ENCODE assay signal across 20 cellular contexts in genomic region chr15:56227315-56227714, GRCh38. TPM values are rescaled to one million over a fixed set of nuclear protein-coding genes. Genes with fewer than 3 reads are reported as not detected.
A peak's percentile ranks its signal among the peaks of the same experiment; 100 is the strongest.
DNase-seq lines count a peak whose midpoint lies in the region; ATAC-seq, FAIRE-seq and TF ChIP-seq lines count a peak whose summit lies in the region.
"Had no signal": no experiment of that assay in that cellular context is flagged by ENCODE, and none has a peak within 500 bp of the region (broad histone marks: within the 10 kb centered on the region; RNA-seq: fewer than 3 reads in every experiment).

No MANE protein-coding gene starts in this region.

- H3F3A ChIP-seq in GM23338 (replicated peaks; ENCODE audit: low read depth): no peaks in the 10 kb centered on the region

- no peak overlapping the region for H2BK20ac ChIP-seq in IMR-90 (ENCODE audit: low read depth, low read length)

- H3K4me3 ChIP-seq in GM23338 (no peak overlapping the region), IMR-90 (ENCODE audit: insufficient read depth, low read depth, low read length) (no peak overlapping the region)
- H3K4me3 ChIP-seq: BLaER1 had no signal

- H2AK5ac ChIP-seq in IMR-90 (ENCODE audit: low read depth, low read length): no peak overlapping the region

- no peak overlapping the region for H3K18ac ChIP-seq in IMR-90 (ENCODE audit: low read depth, low read length)

- TF ChIP-seq POLR2A in IMR-90 (IDR thresholded peaks at IDR 0.05; ENCODE audit: low read depth, low read length): no peak

- H3K27ac ChIP-seq in GM23338 (ENCODE audit: low read depth) (no peak overlapping the region), IMR-90 (ENCODE audit: insufficient read depth, low read length) (no peak overlapping the region)
- H3K27ac ChIP-seq: BLaER1, C4-2B had no signal

- H3K9me3 Mint-ChIP-seq in GM23338 (peaks cover 61% of the 10 kb centered on the region), WTC11 (peaks cover 65% of the 10 kb centered on the region)

- no peak for TF ChIP-seq RAD21 in IMR-90 (IDR thresholded peaks at IDR 0.05; ENCODE audit: low read length)

- H4K20me1 ChIP-seq in GM23338 (replicated peaks; ENCODE audit: insufficient read depth) (0 out of 2 replicates have a peak, but pooled peaks cover 11% of the 10 kb centered on the region), IMR-90 (ENCODE audit: insufficient read depth, low read length) (peaks cover 4% of the 10 kb centered on the region; the same call in 1 of the 2 replicates)
- H4K20me1 ChIP-seq: BLaER1 had no signal

- H4K5ac ChIP-seq in IMR-90 (ENCODE audit: low read depth, low read length): no peak overlapping the region

- no peak overlapping the region for H3K14ac ChIP-seq in IMR-90 (replicated peaks; ENCODE audit: low read depth, low read length)

- peaks cover 21% of the 10 kb centered on the region for H3K4me1 Mint-ChIP-seq in GM23338
- H3K4me1 Mint-ChIP-seq in WTC11: peaks cover 34% of the 10 kb centered on the region

- H2BK120ac ChIP-seq in IMR-90 (ENCODE audit: low read depth, low read length): no peak overlapping the region

- H3K79me2 ChIP-seq in GM23338 (replicated peaks; ENCODE audit: insufficient read depth): peaks cover 100% of the 10 kb centered on the region

- dilution Hi-C loops in IMR-90 (cut with HindIII; ENCODE audit: low sequenced_read_pairs, unreplicated experiment): no loop called here

- H3K27me3 Mint-ChIP-seq in GM23338 (ENCODE audit: insufficient read depth, low read depth, poor library complexity): peaks cover 4% of the 10 kb centered on the region
- H3K27me3 Mint-ChIP-seq in WTC11 (ENCODE audit: low read depth): no peaks in the 10 kb centered on the region; the same call in 1 of the 2 replicates
- H3K27me3 Mint-ChIP-seq: B cell; CD4-positive, CD25-positive, alpha-beta regulatory T cell had no signal

- H3K27ac Mint-ChIP-seq in GM23338: peak overlapping the region; percentile 41; the same call in 1 of the 2 replicates
- peak overlapping the region; percentile 49; the same call in 1 of the 2 replicates for H3K27ac Mint-ChIP-seq in WTC11
- H3K27ac Mint-ChIP-seq: B cell; CD4-positive, CD25-positive, alpha-beta regulatory T cell; CD8-positive, alpha-beta T cell had no signal

- H2AFZ ChIP-seq in GM23338: no peak overlapping the region
- no peak overlapping the region for H2AFZ ChIP-seq in IMR-90 (replicated peaks; ENCODE audit: low read length, poor library complexity)

- H2BK5ac ChIP-seq in IMR-90 (ENCODE audit: low read depth, low read length, poor library complexity, severe bottlenecking): no peak overlapping the region

- H2AK9ac ChIP-seq in IMR-90 (replicated peaks; ENCODE audit: low read depth, low read length, poor library complexity): no peak overlapping the region

- H3K23ac ChIP-seq in IMR-90 (ENCODE audit: low read depth, low read length): no peak overlapping the region

- H3K79me1 ChIP-seq in IMR-90 (ENCODE audit: low read depth in 1 of 2, low read length in 2 of 2): peaks cover 30 to 34% of the 10 kb centered on the region in 2 experiments

- no peaks in the 10 kb centered on the region for H3K27me3 ChIP-seq in GM23338 (ENCODE audit: insufficient read depth)
- H3K27me3 ChIP-seq in IMR-90 (ENCODE audit: control insufficient read depth, insufficient read depth, low read length): no peaks in the 10 kb centered on the region
- H3K27me3 ChIP-seq: BLaER1 had no signal

- in situ Hi-C loops in IMR-90 (cut with MboI; ENCODE audit: low sequenced_read_pairs): no loop called here

- peaks cover 85% of the 10 kb centered on the region for H3K36me3 Mint-ChIP-seq in GM23338 (ENCODE audit: low read depth)
- peaks cover 72% of the 10 kb centered on the region for H3K36me3 Mint-ChIP-seq in WTC11

- no TSS peak for BruUV-seq in IMR-90 (replicated peaks; lab: Mats Ljungman, UMichigan)

- no peaks in the 10 kb centered on the region for H3K9me1 ChIP-seq in IMR-90 (ENCODE audit: insufficient read depth, low read length)

- H4K8ac ChIP-seq in IMR-90 (ENCODE audit: low read depth in 2 of 2, low read length in 2 of 2): no peak overlapping the region

- H3K4ac ChIP-seq in IMR-90 (ENCODE audit: low read depth, low read length): no peak overlapping the region

- TF ChIP-seq CTCF in GM23338 (conservative IDR thresholded peaks at IDR 0.05; ENCODE audit: low read depth in 2 of 2) (no peak), IMR-90 (conservative IDR thresholded peaks at IDR 0.05; ENCODE audit: low read depth, low read length) (no peak), WTC11 (IDR thresholded peaks at IDR 0.05) (no peak)

- FAIRE-seq in islet of Langerhans (lab: Jason Lieb, UNC): peak; percentile 53
- FAIRE-seq: G401.6, GM19239, H1 had no signal

- no peak overlapping the region for H2BK15ac ChIP-seq in IMR-90 (ENCODE audit: low read depth, low read length)

- POLR2A ChIA-PET in IMR-90 (lab: Charles Lee; ENCODE audit: unreplicated experiment) (no interaction called here), WTC11 (lab: Charles Lee) (no interaction called here)

- H3K4me1 ChIP-seq in GM23338 (ENCODE audit: insufficient read depth) (peaks cover 34% of the 10 kb centered on the region), IMR-90 (ENCODE audit: control insufficient read depth, insufficient read depth, low read length) (no peaks in the 10 kb centered on the region)
- H3K4me1 ChIP-seq: BLaER1, Caco-2 had no signal

- no CpG with 5 or more reads among the region's 3 CpGs for WGBS in IMR-90 (ENCODE audit: extremely low coverage in 2 of 2, insufficient read length in 1 of 2), 2 experiments

- intact Hi-C loops in IMR-90 (cut with micrococcal nuclease): no loop called here

- H4K91ac ChIP-seq in IMR-90 (ENCODE audit: insufficient read depth, low read depth, low read length): no peak overlapping the region

- no peak overlapping the region for H3K4me3 Mint-ChIP-seq in GM23338
- H3K4me3 Mint-ChIP-seq in WTC11: no peak overlapping the region
- H3K4me3 Mint-ChIP-seq: B cell; CD4-positive, CD25-positive, alpha-beta regulatory T cell; CD8-positive, alpha-beta T cell had no signal

- ATAC-seq in GM23338: no peak
- ATAC-seq in IMR-90 (ENCODE audit: low read depth): no peak
- no peak for ATAC-seq in WTC11
- ATAC-seq: CD8-positive, alpha-beta T cell had no signal

- H3K56ac ChIP-seq in IMR-90 (ENCODE audit: extremely low read depth, insufficient read depth, low read length): no peak overlapping the region

- peaks cover 14% of the 10 kb centered on the region for H3K9me3 ChIP-seq in IMR-90 (ENCODE audit: control insufficient read depth, insufficient read depth, low read length)

- H3K9ac ChIP-seq in IMR-90 (ENCODE audit: low read depth, low read length): no peak overlapping the region
- H3K9ac ChIP-seq: BLaER1 had no signal

- DNase-seq in GM23338 (ENCODE audit: low spot score) (no peak), IMR-90 (no peak), WTC11 (ENCODE audit: low spot score) (no peak), NCI-H2081 (lab: John Stamatoyannopoulos, UW) (no peak), T-helper 2 cell (no peak)
- DNase-seq in activated CD4-positive, alpha-beta T cell treated with anti-CD3 and anti-CD28 coated beads, Interleukin-2, amount 50 U/mL, for 48 hours: no peak
- DNase-seq: Caco-2; CD4-positive, CD25-positive, alpha-beta regulatory T cell; CD8-positive, alpha-beta T cell; DMS153; DND-41; H7; HCEC 1CT had no signal

- CTCF ChIA-PET in IMR-90 (lab: Yijun Ruan, JAX): no interaction called here
- CTCF ChIA-PET in WTC11 (lab: Charles Lee): interaction anchor here (1.9 kb wide), 1 partner anchor 18 kb away, joined by 5 read pairs; no protein-coding TSS in a partner anchor

- H3K4me2 ChIP-seq in GM23338 (peak overlapping the region; percentile 44), IMR-90 (ENCODE audit: low read depth, low read length) (no peak overlapping the region)
- H3K4me2 ChIP-seq: BLaER1 had no signal

- H3K9me2 ChIP-seq in GM23338 (ENCODE audit: insufficient read depth): peaks cover 4% of the 10 kb centered on the region

- H3K36me3 ChIP-seq in GM23338 (ENCODE audit: insufficient read depth) (peaks cover 23% of the 10 kb centered on the region), IMR-90 (ENCODE audit: control insufficient read depth, insufficient read depth, low read length) (peaks cover 11% of the 10 kb centered on the region)

TF ChIP-seq in GM23338, 12 proteins besides CTCF, POLR2A, EP300 and RAD21 (continues in another document):
- TF ChIP-seq STAT1 (IDR thresholded peaks at IDR 0.05; ENCODE audit: unreplicated experiment): no peak

TF ChIP-seq in IMR-90, 13 proteins besides CTCF, POLR2A, EP300 and RAD21 (continues in another document):
- TF ChIP-seq, protein P1, sequence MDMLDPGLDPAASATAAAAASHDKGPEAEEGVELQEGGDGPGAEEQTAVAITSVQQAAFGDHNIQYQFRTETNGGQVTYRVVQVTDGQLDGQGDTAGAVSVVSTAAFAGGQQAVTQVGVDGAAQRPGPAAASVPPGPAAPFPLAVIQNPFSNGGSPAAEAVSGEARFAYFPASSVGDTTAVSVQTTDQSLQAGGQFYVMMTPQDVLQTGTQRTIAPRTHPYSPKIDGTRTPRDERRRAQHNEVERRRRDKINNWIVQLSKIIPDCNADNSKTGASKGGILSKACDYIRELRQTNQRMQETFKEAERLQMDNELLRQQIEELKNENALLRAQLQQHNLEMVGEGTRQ (IDR thresholded peaks at IDR 0.05; ENCODE audit: low read depth, low read length): no peak
- no peak for TF ChIP-seq CEBPB (IDR thresholded peaks at IDR 0.05; ENCODE audit: low read depth, low read length)
- TF ChIP-seq MXI1 (IDR thresholded peaks at IDR 0.05; ENCODE audit: borderline replicate concordance, low read depth, low read length): no peak
- TF ChIP-seq MAFK (IDR thresholded peaks at IDR 0.05; ENCODE audit: low read depth, low read length): no peak

TF ChIP-seq in WTC11, 78 proteins besides CTCF, POLR2A, EP300 and RAD21 (continues in another document):
- no peak for TF ChIP-seq PRRX2 (CRISPR knock-in tag; IDR thresholded peaks at IDR 0.05)

RNA-seq across cellular contexts. Expression of gene RFX7, which starts 16.4 kb away (rescaled TPM):
- total RNA-seq in GM23338 (2014; rRNA removed; shearing (Covaris generic)): 33.6 TPM in 2 replicates
- polyA plus RNA-seq in GM23338 (2016; fragmentation: Nextera tagmentation; extraction: Ambion mirVana) (15.8 and 17.6 TPM in 2 replicates), IMR-90 (2012; rRNA removed) (4.1 and 4.3 TPM in 2 replicates)
- total RNA-seq in IMR-90 (2012; rRNA removed) (6.9 and 10.6 TPM in 2 replicates), WTC11 (2021) (36.0 to 38.0 TPM (median 36.0 TPM) in 3 replicates)
- 0.80 and 1.0 TPM in 2 replicates for polyA plus RNA-seq in IMR-90 (2012; cell fraction: cytosol; rRNA removed)
- 3.5 and 17.0 TPM in 2 replicates for polyA plus RNA-seq in IMR-90 (2012; cell fraction: nucleus; rRNA removed; ENCODE audit: low replicate concordance)
